14 cellular contexts compared by ENCODE assay signal in the genomic region with DNA sequence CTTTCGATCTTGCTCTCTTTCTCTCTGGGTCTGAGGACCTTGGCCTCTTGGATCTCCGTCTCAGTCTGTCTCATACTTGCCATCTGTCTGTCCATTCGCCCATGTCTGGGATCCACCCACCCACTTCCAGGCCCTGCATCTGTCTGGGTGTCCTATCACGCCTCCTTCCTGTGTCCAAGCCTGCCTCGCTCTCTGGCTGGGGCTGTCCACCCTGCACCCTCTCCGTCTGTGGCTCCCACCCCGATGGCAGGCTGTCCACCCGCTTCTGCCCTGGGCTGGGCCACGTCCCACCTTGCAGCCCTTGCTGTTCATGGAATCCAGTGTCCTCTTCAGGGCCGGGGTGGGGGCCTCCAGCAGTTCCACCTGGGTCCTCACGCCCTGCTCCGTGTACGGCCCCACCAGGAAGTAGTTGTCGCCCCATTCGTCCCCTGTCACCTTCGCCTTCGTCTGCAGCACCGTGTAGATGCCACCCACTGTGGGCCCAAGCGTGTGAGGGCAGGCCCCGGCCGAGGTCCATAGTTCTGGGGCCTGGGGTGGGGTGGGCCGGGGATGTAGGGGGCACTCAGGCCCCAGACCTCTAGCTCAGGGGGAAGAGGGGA. TPM values are rescaled to one million over a fixed set of nuclear protein-coding genes. Genes with fewer than 3 reads are reported as not detected.
DNase-seq lines count a peak whose midpoint lies in the region; ATAC-seq, FAIRE-seq and TF ChIP-seq lines count a peak whose summit lies in the region.
"Had no signal": no experiment of that assay in that cellular context is flagged by ENCODE, and none has a peak within 500 bp of the region (broad histone marks: within the 10 kb centered on the region; RNA-seq: fewer than 3 reads in every experiment).

No MANE protein-coding gene starts in this region.

- peak overlapping the region; percentile 98 for H3K4me3 ChIP-seq in AG10803 (ENCODE audit: low read length)

- DNase-seq in AG10803 (ENCODE audit: low read depth) (no peak), HFFc6 (no peak), osteocyte (ENCODE audit: extremely low spot score, unreplicated experiment) (no peak), GM12892 (ENCODE audit: insufficient read length) (no peak), NCI-H774 (lab: John Stamatoyannopoulos, UW) (no peak)
- no peak for DNase-seq in effector memory CD8-positive, alpha-beta T cell
- DNase-seq: activated naive CD8-positive, alpha-beta T cell treated with anti-CD3 and anti-CD28 coated beads, Interleukin-2, amount 10 ng/mL, durations not matched to agents 7 days and 5 days; erythroblast; NCI-H1436 treated with DMSO at 0.1 percent for 48 hours; stimulated activated CD4-positive, alpha-beta T cell treated with anti-CD3 and anti-CD28 coated beads, Interleukin-2, amount 100 ng/mL, for 24 hours had no signal

- H3K36me3 Mint-ChIP-seq in HFFc6 (ENCODE audit: low read depth) (peaks cover 35% of the 10 kb centered on the region), osteocyte (ENCODE audit: unreplicated experiment) (peaks cover 10% of the 10 kb centered on the region)
- H3K36me3 Mint-ChIP-seq in effector memory CD8-positive, alpha-beta T cell (ENCODE audit: insufficient read depth), result peaks cover 19% of the 10 kb centered on the region

- ATAC-seq in effector memory CD8-positive, alpha-beta T cell (replicated peaks), result no peak
- no peak for ATAC-seq in GM19324 (IDR thresholded peaks at IDR 0.05; ENCODE audit: low FRiP score, unreplicated experiment)
- no peak for ATAC-seq in HG03135 (IDR thresholded peaks at IDR 0.05; ENCODE audit: unreplicated experiment)

- peak overlapping the region; percentile 40 for H3K27ac Mint-ChIP-seq in HFFc6
- peak overlapping the region; percentile 32 to 96 for H3K27ac Mint-ChIP-seq in effector memory CD8-positive, alpha-beta T cell
- H3K27ac Mint-ChIP-seq in osteocyte (ENCODE audit: unreplicated experiment), result peak overlapping the region; percentile 34

- no peak for TF ChIP-seq POLR2A in GM12892 (IDR thresholded peaks at IDR 0.05; ENCODE audit: low read depth, low read length)

- H3K27me3 Mint-ChIP-seq in HFFc6 (ENCODE audit: insufficient read depth) (peaks cover 2% of the 10 kb centered on the region; the same call in 1 of the 2 replicates), osteocyte (ENCODE audit: unreplicated experiment) (no peaks in the 10 kb centered on the region)
- no peaks in the 10 kb centered on the region for H3K27me3 Mint-ChIP-seq in effector memory CD8-positive, alpha-beta T cell
- H3K27me3 Mint-ChIP-seq: activated naive CD8-positive, alpha-beta T cell treated with anti-CD3 and anti-CD28 coated beads, Interleukin-2, amount 10 ng/mL, durations not matched to agents 7 days and 5 days had no signal

- H3K9me3 Mint-ChIP-seq in HFFc6 (no peaks in the 10 kb centered on the region), osteocyte (ENCODE audit: unreplicated experiment) (no peaks in the 10 kb centered on the region)
- H3K9me3 Mint-ChIP-seq in effector memory CD8-positive, alpha-beta T cell, result no peaks in the 10 kb centered on the region
- H3K9me3 Mint-ChIP-seq: activated naive CD8-positive, alpha-beta T cell treated with anti-CD3 and anti-CD28 coated beads, Interleukin-2, amount 10 ng/mL, durations not matched to agents 7 days and 5 days had no signal

- H3K4me1 Mint-ChIP-seq in HFFc6 (ENCODE audit: low read depth), result peaks cover 30% of the 10 kb centered on the region
- peaks cover 31 to 38% of the 10 kb centered on the region in 2 donors for H3K4me1 Mint-ChIP-seq in effector memory CD8-positive, alpha-beta T cell (ENCODE audit: low read depth in 2 of 2)
- H3K4me1 Mint-ChIP-seq in osteocyte (ENCODE audit: unreplicated experiment), result peaks cover 25% of the 10 kb centered on the region

- TF ChIP-seq CTCF in AG10803 (conservative IDR thresholded peaks at IDR 0.05; ENCODE audit: low read length) (no peak), HFFc6 (IDR thresholded peaks at IDR 0.05) (no peak), osteocyte (IDR thresholded peaks at IDR 0.05) (no peak)

- H3K4me3 Mint-ChIP-seq in HFFc6, result peak overlapping the region; percentile 99; the same call in 1 of the 2 replicates
- peak overlapping the region in 1 of 2 donors; percentile 95 for H3K4me3 Mint-ChIP-seq in effector memory CD8-positive, alpha-beta T cell
- peak overlapping the region; percentile 26 for H3K4me3 Mint-ChIP-seq in osteocyte (ENCODE audit: unreplicated experiment)

- no peak for FAIRE-seq in GM12892 (lab: Jason Lieb, UNC)
- FAIRE-seq: urothelium cell line had no signal

RNA-seq across cellular contexts. Expression of a gene that starts 2.0 kb away (rescaled TPM):
- 10 to 100 TPM; 76.0 to 90.8 (median 87.5) TPM for total RNA-seq in HFFc6 (2021; fragmentation: NEBNext Ultra II Directional; extraction: Animal tissue kit (Norgen Biotek cat#: 25700))
- total RNA-seq in osteocyte, result 37.6 and 42.2 TPM in 2 replicates
- polyA plus RNA-seq in GM12892 (2012; ENCODE audit: missing spikeins), result 38.0 TPM

RNA-seq across cellular contexts. Expression of a gene that starts 2.6 kb away (rescaled TPM):
- total RNA-seq in HFFc6 (2021; fragmentation: NEBNext Ultra II Directional; extraction: Animal tissue kit (Norgen Biotek cat#: 25700)), result 100 to 1,000 TPM; 131 to 161 (median 159) TPM
- total RNA-seq in osteocyte, result 61.2 and 64.2 TPM in 2 replicates
- 65.5 TPM for polyA plus RNA-seq in GM12892 (2012; ENCODE audit: missing spikeins)

RNA-seq across cellular contexts. Expression of a gene that starts 25.8 kb away (rescaled TPM):
- total RNA-seq in HFFc6 (2021; fragmentation: NEBNext Ultra II Directional; extraction: Animal tissue kit (Norgen Biotek cat#: 25700)), result under 1 TPM in 1 of 6 experiments, not detected in 5; 0.46 TPM
- total RNA-seq in osteocyte, result not detected in 2 replicates
- not detected for polyA plus RNA-seq in GM12892 (2012; ENCODE audit: missing spikeins)
- total RNA-seq: activated naive CD8-positive, alpha-beta T cell treated with anti-CD3 and anti-CD28 coated beads, Interleukin-2, amount 10 ng/mL, durations not matched to agents 7 days and 5 days had no signal

RNA-seq across cellular contexts. Expression of a gene that starts 26.0 kb away (rescaled TPM):
- total RNA-seq in HFFc6 (2021; fragmentation: NEBNext Ultra II Directional; extraction: Animal tissue kit (Norgen Biotek cat#: 25700)), result 1,000 to 10,000 TPM; 2,438 to 4,450 (median 3,824) TPM
- total RNA-seq in osteocyte, result 2,724 and 2,792 TPM in 2 replicates
- polyA plus RNA-seq in GM12892 (2012; ENCODE audit: missing spikeins), result 3,520 TPM

RNA-seq across cellular contexts. Expression of a gene that starts 33.0 kb away (rescaled TPM):
- total RNA-seq in HFFc6 (2021; fragmentation: NEBNext Ultra II Directional; extraction: Animal tissue kit (Norgen Biotek cat#: 25700)), result not detected
- not detected in 2 replicates for total RNA-seq in osteocyte
- polyA plus RNA-seq in GM12892 (2012; ENCODE audit: missing spikeins), result not detected
- total RNA-seq: activated naive CD8-positive, alpha-beta T cell treated with anti-CD3 and anti-CD28 coated beads, Interleukin-2, amount 10 ng/mL, durations not matched to agents 7 days and 5 days; lung had no signal
- polyA plus RNA-seq: lung had no signal
